Comparison of ENCODE assay signal across 25 cellular contexts in genomic region chr13:100266026-100266425, GRCh38.
"Had no signal": no experiment of that assay in that cellular context is flagged by ENCODE, and none has a peak within 500 bp of the region (broad histone marks: within the 10 kb centered on the region; RNA-seq: fewer than 3 reads in every experiment).

No MANE protein-coding gene starts in this region.

- H3K9me3 ChIP-seq: SK-N-SH had no signal

- DNase-seq: Kasumi-1, MM.1S, NCI-H1092, NCI-H1105 treated with DMSO at 0.1 percent for 48 hours, NCI-H1417 treated with DMSO at 0.1 percent for 48 hours, NCI-H146, NCI-H1694 treated with DMSO at 0.1 percent for 48 hours, NCI-H2029, NCI-H2081 treated with DMSO at 0.1 percent for 48 hours, NCI-H2171, NCI-H226, NCI-H446, NCI-H510A, NCI-H524 treated with DMSO at 0.1 percent for 48 hours, NCI-H69, NCI-H774, Right ventricle myocardium superior, RPMI8226, SIG-M5, SK-N-SH, T-helper 1 cell had no signal

- H3K4me3 Mint-ChIP-seq: IgD-negative memory B cell had no signal

- H3K27me3 Mint-ChIP-seq: IgD-negative memory B cell had no signal

- H3K27ac ChIP-seq: KMS-11 had no signal

- H3K4me2 ChIP-seq: KMS-11, SK-N-SH had no signal

- H3K9ac ChIP-seq: KMS-11, SK-N-SH had no signal

- H3K27ac Mint-ChIP-seq: IgD-negative memory B cell had no signal

- H3K4me3 ChIP-seq: K562 had no signal

- H3K9me3 Mint-ChIP-seq: IgD-negative memory B cell had no signal

- ATAC-seq: HepG2, K562 had no signal
